ENCODE assay signal across 9 cellular contexts in the genomic region with DNA sequence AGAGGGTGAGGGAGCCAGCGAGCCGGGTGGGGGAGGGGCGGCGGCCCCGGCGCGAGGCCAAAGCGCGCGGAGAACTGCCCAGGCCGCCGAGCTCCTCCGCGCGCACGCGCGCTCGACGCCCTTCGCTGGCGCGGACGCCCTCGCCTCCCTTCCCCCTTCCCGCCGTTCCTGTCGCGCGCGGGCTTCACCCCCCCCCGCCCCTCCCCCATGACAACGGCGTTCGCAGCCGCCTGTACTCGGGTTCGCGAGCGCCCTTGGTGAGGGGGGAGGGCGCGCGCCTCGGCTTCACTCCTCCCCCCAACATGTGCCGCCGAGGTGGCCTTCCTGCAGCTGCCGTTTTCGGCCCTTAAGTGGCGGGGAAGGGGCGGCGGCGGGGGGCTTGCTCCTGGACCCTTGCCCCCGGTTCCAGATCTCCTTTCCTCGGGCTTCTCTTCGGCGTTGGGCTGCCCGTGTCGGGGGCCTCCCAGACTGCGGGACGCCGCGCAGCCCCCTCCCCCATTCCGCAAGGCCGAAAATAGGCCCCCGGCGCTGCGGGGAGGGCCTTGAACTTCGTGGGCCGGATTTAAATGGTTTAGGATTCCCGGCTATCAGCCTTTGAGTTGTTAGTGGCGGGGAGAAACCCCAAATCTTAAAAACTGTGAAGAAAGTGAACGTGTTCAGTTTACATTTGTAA. TPM values are rescaled to one million over a fixed set of nuclear protein-coding genes. Genes with fewer than 3 reads are reported as not detected.
DNase-seq lines count a peak whose midpoint lies in the region; ATAC-seq and TF ChIP-seq lines count a peak whose summit lies in the region.
"Had no signal": no experiment of that assay in that cellular context is flagged by ENCODE, and none has a peak within 500 bp of the region (broad histone marks: within the 10 kb centered on the region; RNA-seq: fewer than 3 reads in every experiment).

No MANE protein-coding gene starts in this region.

- peak; percentile 83 for DNase-seq in COR-L47 (lab: John Stamatoyannopoulos, UW)
- peak; percentile 90 for DNase-seq in NCI-H82 (lab: John Stamatoyannopoulos, UW)
- DNase-seq in activated T-helper 1 cell treated with anti-CD3 and anti-CD28 coated beads, Interleukin-12 subunit alpha, Interleukin-12 subunit beta, Interleukin-2, Interleukin-4 antibody, amounts not matched to agents 30 ng/mL and 10 ng/mL and 1 ng/mL, durations not matched to agents 14 hours and 24 hours and 36 hours (ENCODE audit: low spot score) = no peak
- peak in 1 of 2 donors; percentile 57 for DNase-seq in foreskin keratinocyte
- peak; percentile 76 for DNase-seq in neural crest cell (ENCODE audit: low read depth, low spot score)
- peak; percentile 65 to 91 for DNase-seq in tibial artery

- H3K27me3 ChIP-seq in foreskin keratinocyte (no peaks in the 10 kb centered on the region), tibial artery (no peaks in the 10 kb centered on the region)

- H3K27me3 Mint-ChIP-seq in activated T-helper 1 cell treated with anti-CD3 and anti-CD28 coated beads, Interleukin-12 subunit alpha, Interleukin-12 subunit beta, Interleukin-2, Interleukin-4 antibody, amounts not matched to agents 30 ng/mL and 10 ng/mL and 1 ng/mL, durations not matched to agents 14 hours and 24 hours and 36 hours (ENCODE audit: insufficient read depth) = no peaks in the 10 kb centered on the region
- peaks cover 11% of the 10 kb centered on the region for H3K27me3 Mint-ChIP-seq in neural crest cell (ENCODE audit: low read depth)

- peaks cover 42% of the 10 kb centered on the region for H3K36me3 Mint-ChIP-seq in activated T-helper 1 cell treated with anti-CD3 and anti-CD28 coated beads, Interleukin-12 subunit alpha, Interleukin-12 subunit beta, Interleukin-2, Interleukin-4 antibody, amounts not matched to agents 30 ng/mL and 10 ng/mL and 1 ng/mL, durations not matched to agents 14 hours and 24 hours and 36 hours (ENCODE audit: low read depth)
- H3K36me3 Mint-ChIP-seq in neural crest cell (ENCODE audit: low read depth) = peaks cover 29% of the 10 kb centered on the region

- no peaks in the 10 kb centered on the region for H3K9me3 Mint-ChIP-seq in activated T-helper 1 cell treated with anti-CD3 and anti-CD28 coated beads, Interleukin-12 subunit alpha, Interleukin-12 subunit beta, Interleukin-2, Interleukin-4 antibody, amounts not matched to agents 30 ng/mL and 10 ng/mL and 1 ng/mL, durations not matched to agents 14 hours and 24 hours and 36 hours
- no peaks in the 10 kb centered on the region for H3K9me3 Mint-ChIP-seq in neural crest cell

- H3K4me3 Mint-ChIP-seq in activated T-helper 1 cell treated with anti-CD3 and anti-CD28 coated beads, Interleukin-12 subunit alpha, Interleukin-12 subunit beta, Interleukin-2, Interleukin-4 antibody, amounts not matched to agents 30 ng/mL and 10 ng/mL and 1 ng/mL, durations not matched to agents 14 hours and 24 hours and 36 hours = peak overlapping the region; percentile 89
- peak overlapping the region; percentile 96 for H3K4me3 Mint-ChIP-seq in neural crest cell

- peaks cover 6% of the 10 kb centered on the region for H3K4me1 ChIP-seq in foreskin keratinocyte
- H3K4me1 ChIP-seq in tibial artery = peaks cover 0 to 52% (median 37%) of the 10 kb centered on the region in 4 donors

- no peaks in the 10 kb centered on the region for H3K9me3 ChIP-seq in tibial artery

- no peak for TF ChIP-seq CTCF in foreskin keratinocyte (conservative IDR thresholded peaks at IDR 0.05)
- no peak for TF ChIP-seq CTCF in neural crest cell (conservative IDR thresholded peaks at IDR 0.05)
- TF ChIP-seq CTCF in tibial artery (IDR thresholded peaks at IDR 0.05) = no peak

- ATAC-seq in GM19397 (IDR thresholded peaks at IDR 0.05; ENCODE audit: unreplicated experiment) (peak; percentile 38), HG03469 (IDR thresholded peaks at IDR 0.05; ENCODE audit: unreplicated experiment) (peak; percentile 5), foreskin keratinocyte (peak; percentile 59)

- peaks cover 57% of the 10 kb centered on the region for H3K4me1 Mint-ChIP-seq in activated T-helper 1 cell treated with anti-CD3 and anti-CD28 coated beads, Interleukin-12 subunit alpha, Interleukin-12 subunit beta, Interleukin-2, Interleukin-4 antibody, amounts not matched to agents 30 ng/mL and 10 ng/mL and 1 ng/mL, durations not matched to agents 14 hours and 24 hours and 36 hours (ENCODE audit: low read depth)
- peaks cover 59% of the 10 kb centered on the region for H3K4me1 Mint-ChIP-seq in neural crest cell

- H3K27ac ChIP-seq in foreskin keratinocyte (peak overlapping the region; percentile 97), tibial artery (peak overlapping the region; percentile 89 to 100)

- H3K36me3 ChIP-seq in tibial artery = peaks cover 8 to 21% (median 9%) of the 10 kb centered on the region in 3 donors

- H3K27ac Mint-ChIP-seq in activated T-helper 1 cell treated with anti-CD3 and anti-CD28 coated beads, Interleukin-12 subunit alpha, Interleukin-12 subunit beta, Interleukin-2, Interleukin-4 antibody, amounts not matched to agents 30 ng/mL and 10 ng/mL and 1 ng/mL, durations not matched to agents 14 hours and 24 hours and 36 hours = peak overlapping the region; percentile 79
- peak overlapping the region; percentile 83 for H3K27ac Mint-ChIP-seq in neural crest cell (ENCODE audit: unreplicated experiment)

- H3K4me3 ChIP-seq in tibial artery = peak overlapping the region; percentile 84 to 90

- intact Hi-C loops in activated T-helper 1 cell treated with anti-CD3 and anti-CD28 coated beads, Interleukin-12 subunit alpha, Interleukin-12 subunit beta, Interleukin-2, Interleukin-4 antibody, amounts not matched to agents 30 ng/mL and 10 ng/mL and 1 ng/mL, durations not matched to agents 14 hours and 24 hours and 36 hours (cut with micrococcal nuclease) = loop anchor here (1.0 kb wide), 1 partner anchor 24 kb away; a partner anchor contains a TSS
- intact Hi-C loops in tibial artery (cut with DNase I; ENCODE audit: low total_unique reads) = loop anchor here (2.0 kb wide), 1 partner anchor 24 kb away; a partner anchor contains a TSS

RNA-seq across cellular contexts. Expression of a gene that starts 0.5 kb away (rescaled TPM):
- 631 and 639 TPM in 2 replicates for total RNA-seq in activated T-helper 1 cell treated with anti-CD3 and anti-CD28 coated beads, Interleukin-12 subunit alpha, Interleukin-12 subunit beta, Interleukin-2, Interleukin-4 antibody, amounts not matched to agents 30 ng/mL and 10 ng/mL and 1 ng/mL, durations not matched to agents 14 hours and 24 hours and 36 hours
- 149 and 160 TPM in 2 replicates for total RNA-seq in foreskin keratinocyte
- 294 and 299 TPM in 2 replicates for polyA plus RNA-seq in foreskin keratinocyte
- 779 and 803 TPM in 2 replicates for total RNA-seq in neural crest cell

RNA-seq across cellular contexts. Expression of a gene that starts 24.1 kb away (rescaled TPM):
- 256 and 277 TPM in 2 replicates for total RNA-seq in activated T-helper 1 cell treated with anti-CD3 and anti-CD28 coated beads, Interleukin-12 subunit alpha, Interleukin-12 subunit beta, Interleukin-2, Interleukin-4 antibody, amounts not matched to agents 30 ng/mL and 10 ng/mL and 1 ng/mL, durations not matched to agents 14 hours and 24 hours and 36 hours
- total RNA-seq in foreskin keratinocyte (270 and 285 TPM in 2 replicates), neural crest cell (249 and 261 TPM in 2 replicates)
- polyA plus RNA-seq in foreskin keratinocyte = 561 and 595 TPM in 2 replicates

RNA-seq across cellular contexts. Expression of a gene that starts 33.0 kb away (rescaled TPM):
- total RNA-seq in activated T-helper 1 cell treated with anti-CD3 and anti-CD28 coated beads, Interleukin-12 subunit alpha, Interleukin-12 subunit beta, Interleukin-2, Interleukin-4 antibody, amounts not matched to agents 30 ng/mL and 10 ng/mL and 1 ng/mL, durations not matched to agents 14 hours and 24 hours and 36 hours = 1.7 and 1.8 TPM in 2 replicates
- total RNA-seq in foreskin keratinocyte = 0.21 and 0.31 TPM in 2 replicates
- polyA plus RNA-seq in foreskin keratinocyte = 0.20 and 0.25 TPM in 2 replicates
- total RNA-seq in neural crest cell = 5.3 and 7.8 TPM in 2 replicates

RNA-seq across cellular contexts. Expression of a gene that starts 34.4 kb away (rescaled TPM):
- total RNA-seq in activated T-helper 1 cell treated with anti-CD3 and anti-CD28 coated beads, Interleukin-12 subunit alpha, Interleukin-12 subunit beta, Interleukin-2, Interleukin-4 antibody, amounts not matched to agents 30 ng/mL and 10 ng/mL and 1 ng/mL, durations not matched to agents 14 hours and 24 hours and 36 hours = 0.10 TPM in 1 of 2 replicates, not detected in the other
- total RNA-seq in foreskin keratinocyte (not detected in 2 replicates), neural crest cell (0.23 and 0.39 TPM in 2 replicates)
- not detected in 2 replicates for polyA plus RNA-seq in foreskin keratinocyte
- total RNA-seq: glomerular endothelial cell had no signal

RNA-seq across cellular contexts. Expression of a gene that starts 45.3 kb away (rescaled TPM):
- not detected in 2 replicates for total RNA-seq in activated T-helper 1 cell treated with anti-CD3 and anti-CD28 coated beads, Interleukin-12 subunit alpha, Interleukin-12 subunit beta, Interleukin-2, Interleukin-4 antibody, amounts not matched to agents 30 ng/mL and 10 ng/mL and 1 ng/mL, durations not matched to agents 14 hours and 24 hours and 36 hours
- total RNA-seq in foreskin keratinocyte (not detected in 2 replicates), neural crest cell (not detected in 2 replicates)
- not detected in 2 replicates for polyA plus RNA-seq in foreskin keratinocyte
- total RNA-seq: glomerular endothelial cell had no signal

Comparison
In these comparisons a context has a peak if more than half of its experiments do, and no peak if none do; other contexts are left out.
1. ATAC-seq: peak in every context shown above with its lines; median percentile 59 in foreskin keratinocyte; 38 in GM19397; 5 in HG03469.